ENCODE assay signal across 16 cellular contexts in the genomic region with DNA sequence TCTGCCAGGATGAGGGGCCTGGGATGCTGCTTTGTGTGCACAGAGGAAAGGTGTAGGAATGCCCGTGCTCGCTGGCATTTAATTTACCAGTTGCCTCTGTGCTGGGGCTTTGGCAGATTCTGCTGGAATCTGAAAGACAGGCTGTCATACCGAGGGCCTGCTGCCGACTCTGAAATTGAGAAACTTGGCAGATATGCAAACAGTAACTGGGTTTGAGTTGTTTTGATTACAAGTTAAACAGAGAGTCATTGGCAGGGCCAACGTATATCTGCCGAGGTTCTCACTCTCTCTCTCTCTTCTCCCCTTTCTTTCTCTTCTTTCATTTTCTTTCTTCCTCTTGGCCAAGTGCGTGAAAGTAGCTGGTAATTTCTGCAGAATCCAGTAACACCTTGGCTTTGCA.
A peak's percentile ranks its signal among the peaks of the same experiment; 100 is the strongest.
DNase-seq lines count a peak whose midpoint lies in the region; ATAC-seq, FAIRE-seq and TF ChIP-seq lines count a peak whose summit lies in the region.
"Had no signal": no experiment of that assay in that cellular context is flagged by ENCODE, and none has a peak within 500 bp of the region (broad histone marks: within the 10 kb centered on the region; RNA-seq: fewer than 3 reads in every experiment).

No MANE protein-coding gene starts in this region.

- H3K79me2 ChIP-seq in GM12878 (ENCODE audit: control insufficient read depth, insufficient read depth, low read length): no peaks in the 10 kb centered on the region
- peaks cover 4% of the 10 kb centered on the region for H3K79me2 ChIP-seq in neural cell (replicated peaks; ENCODE audit: insufficient read depth, low read length)

- TF ChIP-seq CTCF in GM12865 (IDR thresholded peaks at IDR 0.05; ENCODE audit: insufficient read depth, low read depth, low read length, missing control alignments): no peak
- TF ChIP-seq CTCF in GM12878 (IDR thresholded peaks at IDR 0.05 in 2 of 3, conservative IDR thresholded peaks at IDR 0.05 in 1 of 3; ENCODE audit: control insufficient read depth in 2 of 3, extremely low read depth in 1 of 3, insufficient read depth in 1 of 3, low read depth in 3 of 3, low read length in 3 of 3): no peak
- TF ChIP-seq CTCF in neural cell (IDR thresholded peaks at IDR 0.05; ENCODE audit: poor library complexity, severe bottlenecking): no peak

- no peaks in the 10 kb centered on the region for H3K79me1 ChIP-seq in neuronal stem cell (ENCODE audit: low read depth, low read length)

- H3F3A ChIP-seq in neural cell (ENCODE audit: insufficient read depth, low read length, poor library complexity, severe bottlenecking): peaks cover 6% of the 10 kb centered on the region

- no peaks in the 10 kb centered on the region for H3K27me3 ChIP-seq in GM12878 (replicated peaks in 1 of 2; ENCODE audit: control insufficient read depth in 2 of 2, insufficient read depth in 2 of 2, low read length in 1 of 2)
- no peaks in the 10 kb centered on the region for H3K27me3 ChIP-seq in neural cell (ENCODE audit: insufficient read depth, low read depth, low read length)
- peaks cover 5 to 59% (median 33%) of the 10 kb centered on the region in 3 experiments for H3K27me3 ChIP-seq in neuronal stem cell (ENCODE audit: control insufficient read depth in 3 of 3, insufficient read depth in 3 of 3, low read depth in 1 of 3, low read length in 3 of 3)
- H3K27me3 ChIP-seq: SJSA1 had no signal

- no peaks in the 10 kb centered on the region for H3K36me3 ChIP-seq in GM12878 (ENCODE audit: control insufficient read depth in 2 of 2, insufficient read depth in 2 of 2, low read length in 1 of 2)
- H3K36me3 ChIP-seq in neural cell (ENCODE audit: insufficient read depth, low read length): no peaks in the 10 kb centered on the region
- no peaks in the 10 kb centered on the region for H3K36me3 ChIP-seq in neuronal stem cell (replicated peaks in 1 of 2; ENCODE audit: control insufficient read depth in 2 of 2, insufficient read depth in 2 of 2, low read length in 2 of 2)
- H3K36me3 ChIP-seq: SJSA1 had no signal

- H3K9me3 ChIP-seq in GM12878 (replicated peaks; ENCODE audit: control insufficient read depth, insufficient read depth, low read length) (no peaks in the 10 kb centered on the region; the same call in 2 of the 3 replicates), neural cell (ENCODE audit: low read length) (no peaks in the 10 kb centered on the region), neuronal stem cell (replicated peaks in 1 of 2; ENCODE audit: control insufficient read depth in 2 of 2, insufficient read depth in 1 of 2, low read depth in 1 of 2, low read length in 2 of 2) (no peaks in the 10 kb centered on the region)
- H3K9me3 ChIP-seq: SJSA1 had no signal

- no peak overlapping the region for H4K8ac ChIP-seq in neuronal stem cell (ENCODE audit: low read depth, low read length)

- H3K27ac ChIP-seq in GM12878 (ENCODE audit: control insufficient read depth, insufficient read depth) (peak overlapping the region; percentile 9), neural cell (ENCODE audit: low read length) (peak overlapping the region; percentile 98), neuronal stem cell (replicated peaks; ENCODE audit: low read length) (no peak overlapping the region)
- H3K27ac ChIP-seq: PC-9, SJSA1 had no signal

- CTCF ChIA-PET in GM12878 (lab: Yijun Ruan, JAX): interaction anchor here (0.9 to 1.9 kb wide), 3 partner anchors 11 to 117 kb away, joined by 3 to 5 read pairs (median 4); no protein-coding TSS in a partner anchor

- H2AFZ ChIP-seq in GM12878 (ENCODE audit: control insufficient read depth, low read depth, low read length) (no peak overlapping the region), neural cell (ENCODE audit: low read depth, low read length) (no peak overlapping the region), neuronal stem cell (ENCODE audit: low read length) (no peak overlapping the region)
- H2AFZ ChIP-seq: PC-9 had no signal

- TF ChIP-seq EP300 in GM12878 (IDR thresholded peaks at IDR 0.05; ENCODE audit: borderline replicate concordance in 1 of 2, control insufficient read depth in 1 of 2, low read depth in 2 of 2, low read length in 2 of 2) (no peak), neural cell (conservative IDR thresholded peaks at IDR 0.05; ENCODE audit: poor library complexity, severe bottlenecking) (peak; percentile 73)

- BruUV-seq in GM12878 (replicated peaks; lab: Mats Ljungman, UMichigan): no TSS peak

- WGBS in GM12878 (ENCODE audit: insufficient coverage, insufficient replicate concordance, low lambda C conversion rate, missing lambda C conversion rate): 29% methylated on average over 7 of the region's 7 CpGs
- no CpG with 5 or more reads among the region's 7 CpGs for WGBS in neuronal stem cell (ENCODE audit: extremely low coverage in 2 of 2, insufficient read length in 2 of 2, insufficient replicate concordance in 1 of 2), 2 donors

- in situ Hi-C loops in GM12878 (cut with MboI): no loop called here

- H3K4me3 ChIP-seq in GM12865 (ENCODE audit: low read depth, low read length) (peak overlapping the region; percentile 35), GM12878 (no peak overlapping the region), neural cell (ENCODE audit: low read length) (no peak overlapping the region), neuronal stem cell (ENCODE audit: low read length in 2 of 2) (no peak overlapping the region)
- H3K4me3 ChIP-seq: PC-9, SJSA1 had no signal

- ATAC-seq in GM12878: peak; percentile 16; the same call in 2 of the 3 replicates

- H3K4me1 ChIP-seq in GM12878 (ENCODE audit: control insufficient read depth, insufficient read depth, low read length): peaks cover 7% of the 10 kb centered on the region
- H3K4me1 ChIP-seq in neuronal stem cell (ENCODE audit: control insufficient read depth in 2 of 2, insufficient read depth in 1 of 2, low read depth in 1 of 2, low read length in 2 of 2): peaks cover 0 to 4% of the 10 kb centered on the region in 2 donors
- H3K4me1 ChIP-seq: SJSA1 had no signal

- no peak for TF ChIP-seq RAD21 in GM12878 (IDR thresholded peaks at IDR 0.05; ENCODE audit: insufficient read depth, low read depth, low read length)
- TF ChIP-seq RAD21 in neural cell (conservative IDR thresholded peaks at IDR 0.05): no peak

- SMC1A ChIA-PET in GM12878 (lab: Charles Lee; ENCODE audit: uncharacterized antibody, unreplicated experiment): interaction anchor here (1.3 to 11.6 kb wide), 6 partner anchors 12 to 41 kb away, joined by 4 to 88 read pairs (median 16); no protein-coding TSS in a partner anchor

- POLR2A ChIA-PET in GM12878 (lab: Charles Lee): interaction anchor here (1.0 to 2.1 kb wide), 3 partner anchors 13 to 32 kb away, joined by 3 to 7 read pairs (median 3); no protein-coding TSS in a partner anchor

- RAD21 ChIA-PET in GM12878 (lab: Charles Lee; ENCODE audit: unreplicated experiment): interaction anchor here (0.9 to 4.1 kb wide), 10 partner anchors 20 to 116 kb away, joined by 3 to 29 read pairs (median 6); no protein-coding TSS in a partner anchor

- no peak overlapping the region for H3K4ac ChIP-seq in neuronal stem cell (ENCODE audit: low read length)

- H2BK12ac ChIP-seq in neuronal stem cell (ENCODE audit: low read length): no peak overlapping the region

- H3K9ac ChIP-seq in GM12878 (ENCODE audit: control insufficient read depth, insufficient read depth, low read length) (peak overlapping the region; percentile 13; the same call in 1 of the 2 replicates), neural cell (ENCODE audit: low read length) (peak overlapping the region; percentile 86), neuronal stem cell (ENCODE audit: low read depth, low read length, poor library complexity) (no peak overlapping the region)

- intact Hi-C loops in GM12878 (cut with micrococcal nuclease; ENCODE audit: unreplicated experiment): loop anchor here (10.0 kb wide), 2 partner anchors 129 to 289 kb away; no protein-coding TSS in a partner anchor

- no peak overlapping the region for H3K18ac ChIP-seq in neuronal stem cell (ENCODE audit: low read length)

- H2AK5ac ChIP-seq in neuronal stem cell (ENCODE audit: low read depth, low read length): no peak overlapping the region

- H3K14ac ChIP-seq in neuronal stem cell (ENCODE audit: low read length): no peak overlapping the region

- H3K9me2 ChIP-seq in neural cell (ENCODE audit: insufficient read depth, low read length): no peaks in the 10 kb centered on the region

- no peak overlapping the region for H2BK15ac ChIP-seq in neuronal stem cell (ENCODE audit: low read length)

- FAIRE-seq in GM12878 (lab: Jason Lieb, UNC): no peak

- no peak overlapping the region for H2BK5ac ChIP-seq in neuronal stem cell (ENCODE audit: low read length)

- no peak for TF ChIP-seq POLR2A in GM12878 (IDR thresholded peaks at IDR 0.05; ENCODE audit: low read depth, low read length)

- peak; percentile 69 for DNase-seq in GM12865 (ENCODE audit: low read depth)
- DNase-seq in NCI-H526 treated with DMSO at 0.1 percent for 48 hours (lab: John Stamatoyannopoulos, UW): peak; percentile 63
- no peak for DNase-seq in GM12878 (ENCODE audit: low read depth, low spot score)
- DNase-seq in cerebellum (ENCODE audit: low spot score): no peak
- no peak for DNase-seq in neuronal stem cell (ENCODE audit: low spot score)
- DNase-seq in NCI-H1694 treated with DMSO at 0.1 percent for 48 hours (lab: John Stamatoyannopoulos, UW): no peak
- DNase-seq: COR-L47, DMS 273 treated with DMSO at 0.1 percent for 48 hours, DND-41, NCI-H1105 treated with DMSO at 0.1 percent for 48 hours, NCI-H187, NCI-H2227 treated with DMSO at 0.1 percent for 48 hours, NCI-H510A treated with DMSO at 0.1 percent for 48 hours, PC-9 had no signal

- H2BK120ac ChIP-seq in neuronal stem cell (ENCODE audit: low read depth, low read length): no peak overlapping the region

- H3K4me2 ChIP-seq in GM12878 (ENCODE audit: control insufficient read depth, insufficient read depth) (peak overlapping the region; percentile 44), neural cell (ENCODE audit: low read length) (no peak overlapping the region), neuronal stem cell (ENCODE audit: insufficient read depth, low read length, poor library complexity, severe bottlenecking) (no peak overlapping the region)
- H3K4me2 ChIP-seq: PC-9 had no signal

- no peaks in the 10 kb centered on the region for H4K20me1 ChIP-seq in GM12878 (ENCODE audit: control insufficient read depth, insufficient read depth)
- H4K20me1 ChIP-seq in neural cell (ENCODE audit: insufficient read depth): no peaks in the 10 kb centered on the region

- H4K91ac ChIP-seq in neuronal stem cell (ENCODE audit: low read depth, low read length, poor library complexity): no peak overlapping the region

- H3K23ac ChIP-seq in neuronal stem cell (ENCODE audit: low read depth, low read length, poor library complexity): no peak overlapping the region

TF ChIP-seq in GM12878, 131 proteins besides CTCF, POLR2A, EP300 and RAD21 (continues in another document):
- TF ChIP-seq ZNF24 (IDR thresholded peaks at IDR 0.05) (no peak), SMC3 (IDR thresholded peaks at IDR 0.05; ENCODE audit: borderline replicate concordance, low read length) (no peak), SPI1 (IDR thresholded peaks at IDR 0.05; ENCODE audit: borderline replicate concordance, insufficient read depth, low read depth, low read length) (no peak)

TF ChIP-seq in neural cell, 6 proteins besides CTCF, POLR2A, EP300 and RAD21 (continues in another document):
- TF ChIP-seq POLR2AphosphoS5 (IDR thresholded peaks at IDR 0.05) (peak; percentile 60), EZH2 (IDR thresholded peaks at IDR 0.05; ENCODE audit: borderline replicate concordance, insufficient read depth, low read length, poor library complexity, severe bottlenecking) (no peak), MXI1 (conservative IDR thresholded peaks at IDR 0.05; ENCODE audit: poor library complexity, severe bottlenecking) (no peak)

Comparison
In these comparisons a context has a peak if more than half of its experiments do, and no peak if none do; other contexts are left out.
1. DNase-seq: peak in GM12865 (single experiment) and NCI-H526 treated with DMSO at 0.1 percent for 48 hours (single experiment); none in GM12878 (single experiment), cerebellum (single experiment), neuronal stem cell (single experiment) and NCI-H1694 treated with DMSO at 0.1 percent for 48 hours (single experiment).